ENCODE assay signal across 1 cellular context in the genomic region with DNA sequence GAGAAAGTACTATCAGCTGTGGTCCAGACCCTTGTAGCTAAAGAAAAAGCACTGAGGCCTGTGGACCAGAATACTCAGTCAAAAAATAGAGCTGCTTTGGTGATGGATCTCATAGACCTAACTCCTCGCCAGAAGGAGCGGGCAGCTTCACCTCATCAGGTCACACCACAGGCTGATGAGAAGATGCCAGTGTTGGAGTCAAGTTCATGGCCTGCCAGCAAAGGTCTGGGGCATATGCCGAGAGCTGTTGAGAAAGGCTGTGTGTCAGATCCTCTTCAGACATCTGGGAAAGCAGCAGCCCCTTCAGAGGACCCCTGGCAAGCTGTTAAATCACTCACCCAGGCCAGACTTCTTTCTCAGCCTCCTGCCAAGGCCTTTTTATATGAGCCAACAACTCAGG.
TF ChIP-seq lines count a peak whose summit lies in the region.

No MANE protein-coding gene starts in this region.

TF ChIP-seq in endothelial cell of umbilical vein, 7 proteins besides CTCF, POLR2A, EP300 and RAD21:
- TF ChIP-seq MYC (IDR thresholded peaks at IDR 0.05; ENCODE audit: low read depth, low read length) (no peak), POLR2AphosphoS5 (IDR thresholded peaks at IDR 0.05; ENCODE audit: insufficient read depth, low read depth, low read length) (no peak), EZH2 (IDR thresholded peaks at IDR 0.05; ENCODE audit: borderline replicate concordance, low read depth, low read length, severe bottlenecking) (no peak), GATA2 (IDR thresholded peaks at IDR 0.05; ENCODE audit: insufficient read depth, insufficient read length, low read depth, low read length) (no peak), FOS (IDR thresholded peaks at IDR 0.05; ENCODE audit: borderline replicate concordance, insufficient read depth, low read length) (no peak), JUN (IDR thresholded peaks at IDR 0.05; ENCODE audit: borderline replicate concordance, insufficient read depth, insufficient read length, low read depth) (no peak)
- TF ChIP-seq, protein P1, sequence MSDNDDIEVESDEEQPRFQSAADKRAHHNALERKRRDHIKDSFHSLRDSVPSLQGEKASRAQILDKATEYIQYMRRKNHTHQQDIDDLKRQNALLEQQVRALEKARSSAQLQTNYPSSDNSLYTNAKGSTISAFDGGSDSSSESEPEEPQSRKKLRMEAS (IDR thresholded peaks at IDR 0.05; ENCODE audit: insufficient read depth, insufficient read length), result no peak
